10 cellular contexts compared by ENCODE assay signal in the genomic region with DNA sequence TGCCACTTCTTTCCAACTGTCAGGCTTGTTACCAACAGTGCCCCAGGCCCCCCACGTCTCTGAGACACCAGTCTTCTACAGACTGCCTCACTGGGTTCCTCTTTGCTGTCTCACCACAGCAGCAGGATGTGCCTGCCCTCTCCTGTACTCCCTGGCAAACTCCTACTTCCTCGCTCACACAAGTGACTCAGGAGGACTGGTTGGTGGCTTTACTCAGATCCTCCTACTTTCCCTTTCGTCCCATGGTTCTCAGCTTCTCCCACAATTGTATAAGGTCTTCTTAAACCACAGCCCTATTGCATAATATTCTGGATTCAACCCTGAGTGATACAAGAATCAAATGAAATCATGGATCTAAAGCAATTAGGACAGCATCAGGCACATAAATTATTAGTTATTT.
DNase-seq lines count a peak whose midpoint lies in the region; FAIRE-seq and TF ChIP-seq lines count a peak whose summit lies in the region.
"Had no signal": no experiment of that assay in that cellular context is flagged by ENCODE, and none has a peak within 500 bp of the region (broad histone marks: within the 10 kb centered on the region; RNA-seq: fewer than 3 reads in every experiment).

No MANE protein-coding gene starts in this region.

- H3K4me3 ChIP-seq in epithelial cell of esophagus (ENCODE audit: low read length) (no peak overlapping the region), neutrophil (ENCODE audit: low read depth in 1 of 2, low read length in 1 of 2) (no peak overlapping the region), kidney (ENCODE audit: low read length in 2 of 2) (no peak overlapping the region)

- peaks cover 3 to 21% of the 10 kb centered on the region in 2 experiments for H3K4me1 ChIP-seq in neutrophil (ENCODE audit: control insufficient read depth in 1 of 2, insufficient read depth in 1 of 2, low read depth in 1 of 2, low read length in 1 of 2)
- H3K4me1 ChIP-seq in kidney (ENCODE audit: control insufficient read depth in 1 of 2, insufficient read depth in 1 of 2, low read depth in 1 of 2, low read length in 2 of 2), result no peaks in the 10 kb centered on the region

- intact Hi-C loops in kidney (cut with DNase I), result no loop called here

- no peaks in the 10 kb centered on the region for H3K27me3 ChIP-seq in neutrophil

- CTCF ChIA-PET in HEK293T (lab: Yijun Ruan, JAX), result no interaction called here

- DNase-seq in GM03348 (ENCODE audit: low spot score) (peak; percentile 53), NOMO-1 treated with DMSO at 0.1 percent for 48 hours (lab: John Stamatoyannopoulos, UW; ENCODE audit: unreplicated experiment) (peak; percentile 72), epithelial cell of esophagus (ENCODE audit: low read depth) (peak; percentile 49), NCI-H1092 treated with DMSO at 0.1 percent for 48 hours (lab: John Stamatoyannopoulos, UW) (no peak), GM19240 (ENCODE audit: insufficient read length, low spot score) (no peak), kidney (no peak), HEK293T (ENCODE audit: extremely low spot score) (no peak)
- DNase-seq: nephron progenitor cell had no signal

- H3K9me3 ChIP-seq in neutrophil (no peaks in the 10 kb centered on the region), kidney (ENCODE audit: control insufficient read depth in 1 of 2, low read length in 2 of 2) (no peaks in the 10 kb centered on the region)

- no peaks in the 10 kb centered on the region for H3K36me3 ChIP-seq in neutrophil
- no peaks in the 10 kb centered on the region for H3K36me3 ChIP-seq in kidney (ENCODE audit: control insufficient read depth in 1 of 2, insufficient read depth in 2 of 2, low read length in 2 of 2)

- no peak for FAIRE-seq in kidney (lab: Jason Lieb, UNC)
- FAIRE-seq: G401.6 had no signal

- no peak overlapping the region for H3K9ac ChIP-seq in kidney (ENCODE audit: low read length in 2 of 2)

- POLR2A ChIA-PET in HEK293T (lab: Yijun Ruan, JAX), result no interaction called here

- peak overlapping the region; percentile 55 for H3K27ac ChIP-seq in neutrophil
- no peak overlapping the region for H3K27ac ChIP-seq in kidney (ENCODE audit: low read depth in 2 of 2, low read length in 2 of 2)

- no peak for TF ChIP-seq CTCF in epithelial cell of esophagus (IDR thresholded peaks at IDR 0.05; ENCODE audit: insufficient read depth, low read depth, low read length, missing control alignments)
- TF ChIP-seq CTCF in neutrophil (IDR thresholded peaks at IDR 0.05), result peak; percentile 23
- no peak for TF ChIP-seq CTCF in kidney (IDR thresholded peaks at IDR 0.05; ENCODE audit: borderline replicate concordance, extremely low read depth, insufficient read depth)

TF ChIP-seq in HEK293T, 16 proteins besides CTCF, POLR2A, EP300 and RAD21:
- no peak for TF ChIP-seq LEF1 (IDR thresholded peaks at IDR 0.05; ENCODE audit: borderline replicate concordance)
- TF ChIP-seq CTBP1 (IDR thresholded peaks at IDR 0.05; ENCODE audit: borderline replicate concordance), result no peak
- no peak for TF ChIP-seq FOXA1 (IDR thresholded peaks at IDR 0.05)
- no peak for TF ChIP-seq SP1 (IDR thresholded peaks at IDR 0.05)
- TF ChIP-seq TARDBP (IDR thresholded peaks at IDR 0.05), result no peak
- TF ChIP-seq HDGF (IDR thresholded peaks at IDR 0.05; ENCODE audit: borderline replicate concordance), result no peak
- TF ChIP-seq NFRKB (IDR thresholded peaks at IDR 0.05), result no peak
- no peak for TF ChIP-seq FOXM1 (IDR thresholded peaks at IDR 0.05; ENCODE audit: borderline replicate concordance)
- no peak for TF ChIP-seq ARNT (IDR thresholded peaks at IDR 0.05)
- TF ChIP-seq BHLHE40 (IDR thresholded peaks at IDR 0.05; ENCODE audit: borderline replicate concordance), result no peak
- TF ChIP-seq L3MBTL2 (conservative IDR thresholded peaks at IDR 0.05), result no peak
- no peak for TF ChIP-seq SUZ12 (IDR thresholded peaks at IDR 0.05)
- no peak for TF ChIP-seq PKNOX1 (IDR thresholded peaks at IDR 0.05)
- TF ChIP-seq ZNF384 (IDR thresholded peaks at IDR 0.05), result no peak

Comparison
In these comparisons a context has a peak if more than half of its experiments do, and no peak if none do; other contexts are left out.
1. DNase-seq: peak in GM03348 (single experiment), NOMO-1 treated with DMSO at 0.1 percent for 48 hours (single experiment) and epithelial cell of esophagus (single experiment); none in NCI-H1092 treated with DMSO at 0.1 percent for 48 hours (single experiment), GM19240 (single experiment), kidney (single experiment) and HEK293T (single experiment).